Comparison of ENCODE assay signal across 20 cellular contexts in genomic region chr7:134086998-134087735, GRCh38. TPM values are rescaled to one million over a fixed set of nuclear protein-coding genes. Genes with fewer than 3 reads are reported as not detected.
A peak's percentile ranks its signal among the peaks of the same experiment; 100 is the strongest.
DNase-seq lines count a peak whose midpoint lies in the region; ATAC-seq and TF ChIP-seq lines count a peak whose summit lies in the region.
"Had no signal": no experiment of that assay in that cellular context is flagged by ENCODE, and none has a peak within 500 bp of the region (broad histone marks: within the 10 kb centered on the region; RNA-seq: fewer than 3 reads in every experiment).

No MANE protein-coding gene starts in this region.

- no TSS peak for BruUV-seq in IMR-90 (replicated peaks; lab: Mats Ljungman, UMichigan)

- no peak overlapping the region for H4K91ac ChIP-seq in IMR-90 (ENCODE audit: insufficient read depth, low read depth, low read length)

- no peak overlapping the region for H3K27ac Mint-ChIP-seq in T-cell
- H3K27ac Mint-ChIP-seq in CD4-positive, alpha-beta memory T cell, result no peak overlapping the region
- H3K27ac Mint-ChIP-seq: CD14-positive monocyte; CD4-positive, alpha-beta T cell; H9; HFFc6 had no signal

- H3K4me3 Mint-ChIP-seq in T-cell, result no peak overlapping the region
- no peak overlapping the region for H3K4me3 Mint-ChIP-seq in CD4-positive, alpha-beta memory T cell
- H3K4me3 Mint-ChIP-seq: CD14-positive monocyte; CD4-positive, alpha-beta T cell; H9; HFFc6 had no signal

- no peaks in the 10 kb centered on the region for H3K27me3 Mint-ChIP-seq in T-cell
- H3K27me3 Mint-ChIP-seq in CD4-positive, alpha-beta memory T cell, result no peaks in the 10 kb centered on the region
- H3K27me3 Mint-ChIP-seq: CD4-positive, alpha-beta T cell had no signal

- no peak overlapping the region for H4K5ac ChIP-seq in IMR-90 (ENCODE audit: low read depth, low read length)

- H3K23ac ChIP-seq in IMR-90 (ENCODE audit: low read depth, low read length), result no peak overlapping the region

- H2BK120ac ChIP-seq in IMR-90 (ENCODE audit: low read depth, low read length), result no peak overlapping the region

- H2AK9ac ChIP-seq in IMR-90 (replicated peaks; ENCODE audit: low read depth, low read length, poor library complexity), result no peak overlapping the region

- peaks cover 7% of the 10 kb centered on the region for H3K9me3 ChIP-seq in IMR-90 (ENCODE audit: control insufficient read depth, insufficient read depth, low read length)
- H3K9me3 ChIP-seq in CD4-positive, alpha-beta memory T cell (ENCODE audit: control insufficient read depth in 1 of 2, low read length in 2 of 2), result peaks cover 3 to 7% of the 10 kb centered on the region in 2 donors

- POLR2A ChIA-PET in IMR-90 (lab: Charles Lee; ENCODE audit: unreplicated experiment) (no interaction called here), T-cell (lab: Charles Lee) (no interaction called here)
- POLR2A ChIA-PET in CD4-positive, alpha-beta memory T cell (lab: Charles Lee; ENCODE audit: partially characterized antibody), result no interaction called here

- H4K8ac ChIP-seq in IMR-90 (ENCODE audit: low read depth in 2 of 2, low read length in 2 of 2), result no peak overlapping the region

- no peak overlapping the region for H3K14ac ChIP-seq in IMR-90 (replicated peaks; ENCODE audit: low read depth, low read length)

- H3K4me3 ChIP-seq in IMR-90 (ENCODE audit: insufficient read depth, low read depth, low read length), result no peak overlapping the region
- no peak overlapping the region for H3K4me3 ChIP-seq in CD4-positive, alpha-beta memory T cell (ENCODE audit: low read length in 2 of 2)
- H3K4me3 ChIP-seq: BLaER1 treated with 17β-estradiol and CSF1 and Interleukin-3, amounts not matched to agents 10 nM and 100 nM had no signal

- TF ChIP-seq POLR2A in IMR-90 (IDR thresholded peaks at IDR 0.05; ENCODE audit: low read depth, low read length), result no peak

- H3K36me3 ChIP-seq in IMR-90 (ENCODE audit: control insufficient read depth, insufficient read depth, low read length), result no peaks in the 10 kb centered on the region
- H3K36me3 ChIP-seq in CD4-positive, alpha-beta memory T cell (ENCODE audit: insufficient read depth, low read length), result no peaks in the 10 kb centered on the region
- H3K36me3 ChIP-seq: BE2C had no signal

- H3K36me3 Mint-ChIP-seq in T-cell, result peaks cover 7% of the 10 kb centered on the region
- H3K36me3 Mint-ChIP-seq in CD4-positive, alpha-beta memory T cell, result peaks cover 5 to 14% of the 10 kb centered on the region in 2 donors

- no peak overlapping the region for H2BK5ac ChIP-seq in IMR-90 (ENCODE audit: low read depth, low read length, poor library complexity, severe bottlenecking)

- dilution Hi-C loops in IMR-90 (cut with HindIII; ENCODE audit: low sequenced_read_pairs, unreplicated experiment), result no loop called here

- no peaks in the 10 kb centered on the region for H3K4me1 ChIP-seq in IMR-90 (ENCODE audit: control insufficient read depth, insufficient read depth, low read length)
- no peaks in the 10 kb centered on the region for H3K4me1 ChIP-seq in CD4-positive, alpha-beta memory T cell (ENCODE audit: insufficient read depth, low read length)

- no CpG with 5 or more reads among the region's 2 CpGs for WGBS in IMR-90 (ENCODE audit: extremely low coverage in 2 of 2, insufficient read length in 1 of 2), 2 experiments

- H3K9me1 ChIP-seq in IMR-90 (ENCODE audit: insufficient read depth, low read length), result no peaks in the 10 kb centered on the region

- TF ChIP-seq RAD21 in IMR-90 (IDR thresholded peaks at IDR 0.05; ENCODE audit: low read length), result no peak

- intact Hi-C loops in IMR-90 (cut with micrococcal nuclease), result no loop called here
- intact Hi-C loops in CD4-positive, alpha-beta memory T cell (cut with micrococcal nuclease), result no loop called here

- no peak overlapping the region for H2AFZ ChIP-seq in IMR-90 (replicated peaks; ENCODE audit: low read length, poor library complexity)

- DNase-seq in H4 (ENCODE audit: low spot score), result peak; percentile 0
- no peak for DNase-seq in IMR-90
- peak; percentile 0 for DNase-seq in left kidney (ENCODE audit: low read depth, low spot score)
- DNase-seq in NCI-H1930 (lab: John Stamatoyannopoulos, UW), result no peak
- no peak for DNase-seq in T-cell
- DNase-seq in CD4-positive, alpha-beta memory T cell, result no peak
- DNase-seq: AML-193; BE2C; Calu3; CD4-positive, alpha-beta T cell; COR-L47; DMS53; DMS79 treated with DMSO at 0.1 percent for 48 hours; GF-D8; H9; HFFc6 had no signal

- H3K56ac ChIP-seq in IMR-90 (ENCODE audit: extremely low read depth, insufficient read depth, low read length), result no peak overlapping the region

- H2AK5ac ChIP-seq in IMR-90 (ENCODE audit: low read depth, low read length), result no peak overlapping the region

- in situ Hi-C loops in IMR-90 (cut with MboI; ENCODE audit: low sequenced_read_pairs), result no loop called here

- H3K9ac ChIP-seq in IMR-90 (ENCODE audit: low read depth, low read length), result no peak overlapping the region
- H3K9ac ChIP-seq: BLaER1 treated with 17β-estradiol and CSF1 and Interleukin-3, amounts not matched to agents 10 nM and 100 nM had no signal

- no peak overlapping the region for H2BK15ac ChIP-seq in IMR-90 (ENCODE audit: low read depth, low read length)

- H3K27ac ChIP-seq in IMR-90 (ENCODE audit: insufficient read depth, low read length), result no peak overlapping the region
- no peak overlapping the region for H3K27ac ChIP-seq in CD4-positive, alpha-beta memory T cell (ENCODE audit: low read depth, low read length)
- H3K27ac ChIP-seq: BLaER1 treated with 17β-estradiol and CSF1 and Interleukin-3, amounts not matched to agents 10 nM and 100 nM had no signal

- H3K4me2 ChIP-seq in IMR-90 (ENCODE audit: low read depth, low read length), result no peak overlapping the region
- H3K4me2 ChIP-seq: BLaER1 treated with 17β-estradiol and CSF1 and Interleukin-3, amounts not matched to agents 10 nM and 100 nM had no signal

- no peaks in the 10 kb centered on the region for H3K27me3 ChIP-seq in IMR-90 (ENCODE audit: control insufficient read depth, insufficient read depth, low read length)
- H3K27me3 ChIP-seq in CD4-positive, alpha-beta memory T cell (ENCODE audit: insufficient read depth, low read length), result no peaks in the 10 kb centered on the region
- H3K27me3 ChIP-seq: BE2C; BLaER1 treated with 17β-estradiol and CSF1 and Interleukin-3, amounts not matched to agents 10 nM and 100 nM had no signal

- H3K18ac ChIP-seq in IMR-90 (ENCODE audit: low read depth, low read length), result no peak overlapping the region

- ATAC-seq in IMR-90 (ENCODE audit: low read depth) (no peak), T-cell (replicated peaks in 1 of 4) (no peak)
- ATAC-seq: HCT116 had no signal

- CTCF ChIA-PET in IMR-90 (lab: Yijun Ruan, JAX), result no interaction called here
- CTCF ChIA-PET in T-cell (lab: Charles Lee), result no interaction called here
- CTCF ChIA-PET in CD4-positive, alpha-beta memory T cell (lab: Charles Lee; ENCODE audit: partially characterized antibody), result no interaction called here

- no peaks in the 10 kb centered on the region for H4K20me1 ChIP-seq in IMR-90 (ENCODE audit: insufficient read depth, low read length)
- H4K20me1 ChIP-seq: BLaER1 treated with 17β-estradiol and CSF1 and Interleukin-3, amounts not matched to agents 10 nM and 100 nM had no signal

- H3K9me3 Mint-ChIP-seq in T-cell, result peaks cover 29 to 37% (median 29%) of the 10 kb centered on the region in 3 donors
- H3K9me3 Mint-ChIP-seq in CD4-positive, alpha-beta memory T cell, result peaks cover 5 to 60% (median 37%) of the 10 kb centered on the region in 8 donors

- no peak overlapping the region for H2BK20ac ChIP-seq in IMR-90 (ENCODE audit: low read depth, low read length)

- no peak overlapping the region for H3K4ac ChIP-seq in IMR-90 (ENCODE audit: low read depth, low read length)

- no peak for TF ChIP-seq CTCF in IMR-90 (conservative IDR thresholded peaks at IDR 0.05; ENCODE audit: low read depth, low read length)

- no peaks in the 10 kb centered on the region for H3K4me1 Mint-ChIP-seq in T-cell
- no peaks in the 10 kb centered on the region for H3K4me1 Mint-ChIP-seq in CD4-positive, alpha-beta memory T cell
- H3K4me1 Mint-ChIP-seq: H9 had no signal

- no peaks in the 10 kb centered on the region for H3K79me1 ChIP-seq in IMR-90 (ENCODE audit: low read depth in 1 of 2, low read length in 2 of 2)

TF ChIP-seq in IMR-90, 13 proteins besides CTCF, POLR2A, EP300 and RAD21:
- TF ChIP-seq CEBPB (IDR thresholded peaks at IDR 0.05; ENCODE audit: low read depth, low read length) (peak; percentile 46), FOS (IDR thresholded peaks at IDR 0.05; ENCODE audit: low read depth, low read length) (no peak)

RNA-seq across cellular contexts. Expression of gene LRGUK, which starts 40.0 kb away (rescaled TPM):
- total RNA-seq in H4 (2014; rRNA removed; shearing (Covaris generic)), result 0.04 TPM in 1 of 2 replicates, not detected in the other
- total RNA-seq in IMR-90 (2012; rRNA removed), result under 0.01 TPM in 1 of 2 replicates, not detected in the other
- 0.07 and 0.24 TPM in 2 replicates for polyA plus RNA-seq in IMR-90 (2012; rRNA removed)
- polyA plus RNA-seq in IMR-90 (2012; cell fraction: cytosol; rRNA removed), result not detected in 2 replicates
- polyA plus RNA-seq in IMR-90 (2012; cell fraction: nucleus; rRNA removed; ENCODE audit: low replicate concordance), result 0.20 and 0.55 TPM in 2 replicates
- under 1 TPM; 0.09 to 0.51 (median 0.22) TPM for total RNA-seq in T-cell
- under 1 TPM; 0.38 to 0.55 TPM for total RNA-seq in CD4-positive, alpha-beta memory T cell
- not detected for polyA plus RNA-seq in CD4-positive, alpha-beta memory T cell
- total RNA-seq: G401 had no signal
- polyA plus RNA-seq: CD14-positive monocyte had no signal

Comparison
In these comparisons a context has a peak if more than half of its experiments do, and no peak if none do; other contexts are left out.
1. DNase-seq: peak in H4 (single experiment) and left kidney (single experiment); none in IMR-90 (single experiment), NCI-H1930 (0 of 2), T-cell (0 of 34) and CD4-positive, alpha-beta memory T cell (0 of 5).